Comparison of ENCODE assay signal across 8 cellular contexts in genomic region chr14:31026076-31026394, GRCh38. TPM values are rescaled to one million over a fixed set of nuclear protein-coding genes. Genes with fewer than 3 reads are reported as not detected.
A peak's percentile ranks its signal among the peaks of the same experiment; 100 is the strongest.
DNase-seq lines count a peak whose midpoint lies in the region; ATAC-seq and TF ChIP-seq lines count a peak whose summit lies in the region.

Gene STRN3 (minus strand): TSS chr14:31026379. CDS start chr14:31026185, 194 bp downstream.

- H3K9me3 ChIP-seq in A673 (ENCODE audit: low read depth, low read length, poor library complexity, severe bottlenecking) (no peaks in the 10 kb centered on the region), body of pancreas (no peaks in the 10 kb centered on the region)

- CTCF ChIA-PET in A673 (lab: Charles Lee): no interaction called here

- H3K27me3 ChIP-seq in A673 (replicated peaks; ENCODE audit: insufficient read depth, low read depth, low read length, poor library complexity): no peaks in the 10 kb centered on the region
- H3K27me3 ChIP-seq in body of pancreas: no peaks in the 10 kb centered on the region

- H3K27ac ChIP-seq in A673 (ENCODE audit: low read depth, low read length, poor library complexity, severe bottlenecking): peak within 1 kb of the TSS; percentile 99
- H3K27ac ChIP-seq in body of pancreas: peak within 1 kb of the TSS; percentile 89 to 99 (median 96)
- H3K27ac ChIP-seq in substantia nigra (ENCODE audit: low read depth, low read length, poor library complexity, severe bottlenecking): peak within 1 kb of the TSS; percentile 95

- H3K36me3 ChIP-seq in A673 (ENCODE audit: insufficient read depth, low read length, poor library complexity, severe bottlenecking): peaks cover 8% of the 10 kb centered on the region
- no peaks in the 10 kb centered on the region for H3K36me3 ChIP-seq in body of pancreas (replicated peaks in 1 of 2; ENCODE audit: insufficient read depth in 1 of 2, low read depth in 2 of 2)

- ATAC-seq in HG03520 (IDR thresholded peaks at IDR 0.05; ENCODE audit: unreplicated experiment) (peak; percentile 24), body of pancreas (no peak), left lobe of liver (no peak)

- BruUV-seq in A673 (replicated peaks; lab: Mats Ljungman, UMichigan): no TSS peak

- TF ChIP-seq CTCF in A673 (conservative IDR thresholded peaks at IDR 0.05; ENCODE audit: low read depth, low read length) (no peak), body of pancreas (IDR thresholded peaks at IDR 0.05) (no peak)

- intact Hi-C loops in A673 (cut with micrococcal nuclease; ENCODE audit: unreplicated experiment) (no loop called here), body of pancreas (cut with DNase I) (no loop called here)

- DNase-seq in A673 (ENCODE audit: low spot score): no peak
- no peak for DNase-seq in body of pancreas
- no peak for DNase-seq in left lobe of liver (ENCODE audit: low spot score)
- no peak for DNase-seq in substantia nigra (lab: John Stamatoyannopoulos, UW)
- no peak for DNase-seq in C1 segment of cervical spinal cord (lab: John Stamatoyannopoulos, UW)
- DNase-seq in NCI-H1436 (lab: John Stamatoyannopoulos, UW): no peak
- DNase-seq in hepatic stellate cell (ENCODE audit: low spot score): no peak

- TF ChIP-seq POLR2A in body of pancreas (IDR thresholded peaks at IDR 0.05): no peak

- 1 to 5% methylated on average over 4 to 24 of the region's 29 CpGs for WGBS in body of pancreas, 2 donors

- H3K4me3 ChIP-seq in A673 (ENCODE audit: low read depth, low read length, poor library complexity, severe bottlenecking) (peak within 1 kb of the TSS; percentile 99), body of pancreas (peak within 1 kb of the TSS; percentile 87 to 93)

- POLR2A ChIA-PET in A673 (lab: Charles Lee; ENCODE audit: low non-redundant PET): interaction anchor here (0.7 kb wide), 1 partner anchor 183 kb away, joined by 3 read pairs; no protein-coding TSS in a partner anchor

- H3K4me1 ChIP-seq in A673 (ENCODE audit: insufficient read depth, low read length, poor library complexity, severe bottlenecking) (peaks cover 17% of the 10 kb centered on the region), body of pancreas (peaks cover 31% of the 10 kb centered on the region)

RNA-seq across cellular contexts. Expression of gene STRN3, which starts in this region (rescaled TPM):
- total RNA-seq in A673 (2021) (40.2 and 44.2 TPM in 2 replicates), body of pancreas (10 to 100 TPM; 18.1 to 18.9 TPM), left lobe of liver (19.7 TPM)
